9 cellular contexts compared by ENCODE assay signal in genomic region chr12:51846911-51847829, GRCh38. TPM values are rescaled to one million over a fixed set of nuclear protein-coding genes. Genes with fewer than 3 reads are reported as not detected.
DNase-seq lines count a peak whose midpoint lies in the region; ATAC-seq and TF ChIP-seq lines count a peak whose summit lies in the region.
"Had no signal": no experiment of that assay in that cellular context is flagged by ENCODE, and none has a peak within 500 bp of the region (broad histone marks: within the 10 kb centered on the region; RNA-seq: fewer than 3 reads in every experiment).

No MANE protein-coding gene starts in this region.

- H3K9me3 Mint-ChIP-seq in HFFc6 (no peaks in the 10 kb centered on the region), type B pancreatic cell (no peaks in the 10 kb centered on the region)

- H3K27ac Mint-ChIP-seq in HFFc6: no peak overlapping the region
- H3K27ac Mint-ChIP-seq in type B pancreatic cell: no peak overlapping the region

- H3K9me3 ChIP-seq in neuron (ENCODE audit: low read length): no peaks in the 10 kb centered on the region

- no peak for DNase-seq in HFFc6
- DNase-seq in activated CD8-positive, alpha-beta memory T cell treated with anti-CD3 and anti-CD28 coated beads for 4 hours (ENCODE audit: low read depth in 2 of 2): peak; percentile 21 to 33
- no peak for DNase-seq in fibroblast of mammary gland (ENCODE audit: low read depth)
- DNase-seq in type B pancreatic cell (ENCODE audit: extremely low spot score, unreplicated experiment): no peak
- no peak for DNase-seq in NCI-H1048 (lab: John Stamatoyannopoulos, UW)
- no peak for DNase-seq in SHP77 treated with DMSO at 0.1 percent for 48 hours (lab: John Stamatoyannopoulos, UW)

- peaks cover 20% of the 10 kb centered on the region for H3K36me3 ChIP-seq in neuron (ENCODE audit: insufficient read depth, low read length)

- peak overlapping the region; percentile 64 for H2AFZ ChIP-seq in neuron (ENCODE audit: low read depth, low read length)

- peak overlapping the region; percentile 38 for H3K4me3 ChIP-seq in fibroblast of mammary gland (ENCODE audit: control insufficient read depth, low read depth, low read length)
- H3K4me3 ChIP-seq in neuron (ENCODE audit: low read length): peak overlapping the region; percentile 83

- peaks cover 49% of the 10 kb centered on the region for H3K27me3 Mint-ChIP-seq in HFFc6 (ENCODE audit: insufficient read depth)
- H3K27me3 Mint-ChIP-seq in type B pancreatic cell: no peaks in the 10 kb centered on the region

- TF ChIP-seq CTCF in HFFc6 (IDR thresholded peaks at IDR 0.05) (no peak), fibroblast of mammary gland (conservative IDR thresholded peaks at IDR 0.05; ENCODE audit: control insufficient read depth, insufficient read depth, low read depth, low read length) (no peak), type B pancreatic cell (conservative IDR thresholded peaks at IDR 0.05) (no peak)

- ATAC-seq in GM18868 (IDR thresholded peaks at IDR 0.05; ENCODE audit: unreplicated experiment): no peak

- H3K4me3 Mint-ChIP-seq in HFFc6 (peak overlapping the region; percentile 62), type B pancreatic cell (peak overlapping the region; percentile 91)

- no peaks in the 10 kb centered on the region for H3K36me3 Mint-ChIP-seq in HFFc6 (ENCODE audit: low read depth)
- no peaks in the 10 kb centered on the region for H3K36me3 Mint-ChIP-seq in type B pancreatic cell

- H3K4me1 ChIP-seq in neuron (ENCODE audit: insufficient read depth, low read length): peaks cover 24% of the 10 kb centered on the region

- H3K4me1 Mint-ChIP-seq in HFFc6 (ENCODE audit: low read depth): no peaks in the 10 kb centered on the region
- H3K4me1 Mint-ChIP-seq in type B pancreatic cell (ENCODE audit: unreplicated experiment): peaks cover 45% of the 10 kb centered on the region

- H3K27me3 ChIP-seq in neuron (ENCODE audit: insufficient read depth, low read length): no peaks in the 10 kb centered on the region

RNA-seq across cellular contexts. Expression of gene FIGNL2, which starts 1.3 kb away (rescaled TPM):
- not detected for total RNA-seq in HFFc6 (2021; fragmentation: NEBNext Ultra II Directional; extraction: Animal tissue kit (Norgen Biotek cat#: 25700))
- 5.7 and 17.8 TPM in 2 replicates for total RNA-seq in type B pancreatic cell (ENCODE audit: low replicate concordance)

RNA-seq across cellular contexts. Expression of gene ANKRD33, which starts 40.7 kb away (rescaled TPM):
- total RNA-seq in HFFc6 (2021; fragmentation: NEBNext Ultra II Directional; extraction: Animal tissue kit (Norgen Biotek cat#: 25700)): not detected
- 0.51 and 0.62 TPM in 2 replicates for total RNA-seq in type B pancreatic cell (ENCODE audit: low replicate concordance)
- total RNA-seq: T-helper 2 cell treated with Interferon-gamma antibody and Interleukin-4, amounts not matched to agents 100 ng/mL and 5 ng/mL, for 36 hours had no signal

Comparison
In these comparisons a context has a peak if more than half of its experiments do, and no peak if none do; other contexts are left out.
1. DNase-seq: peak in activated CD8-positive, alpha-beta memory T cell treated with anti-CD3 and anti-CD28 coated beads for 4 hours (2 of 2); none in HFFc6 (single experiment), fibroblast of mammary gland (single experiment), type B pancreatic cell (single experiment), NCI-H1048 (single experiment) and SHP77 treated with DMSO at 0.1 percent for 48 hours (single experiment).